In the genomic region with DNA sequence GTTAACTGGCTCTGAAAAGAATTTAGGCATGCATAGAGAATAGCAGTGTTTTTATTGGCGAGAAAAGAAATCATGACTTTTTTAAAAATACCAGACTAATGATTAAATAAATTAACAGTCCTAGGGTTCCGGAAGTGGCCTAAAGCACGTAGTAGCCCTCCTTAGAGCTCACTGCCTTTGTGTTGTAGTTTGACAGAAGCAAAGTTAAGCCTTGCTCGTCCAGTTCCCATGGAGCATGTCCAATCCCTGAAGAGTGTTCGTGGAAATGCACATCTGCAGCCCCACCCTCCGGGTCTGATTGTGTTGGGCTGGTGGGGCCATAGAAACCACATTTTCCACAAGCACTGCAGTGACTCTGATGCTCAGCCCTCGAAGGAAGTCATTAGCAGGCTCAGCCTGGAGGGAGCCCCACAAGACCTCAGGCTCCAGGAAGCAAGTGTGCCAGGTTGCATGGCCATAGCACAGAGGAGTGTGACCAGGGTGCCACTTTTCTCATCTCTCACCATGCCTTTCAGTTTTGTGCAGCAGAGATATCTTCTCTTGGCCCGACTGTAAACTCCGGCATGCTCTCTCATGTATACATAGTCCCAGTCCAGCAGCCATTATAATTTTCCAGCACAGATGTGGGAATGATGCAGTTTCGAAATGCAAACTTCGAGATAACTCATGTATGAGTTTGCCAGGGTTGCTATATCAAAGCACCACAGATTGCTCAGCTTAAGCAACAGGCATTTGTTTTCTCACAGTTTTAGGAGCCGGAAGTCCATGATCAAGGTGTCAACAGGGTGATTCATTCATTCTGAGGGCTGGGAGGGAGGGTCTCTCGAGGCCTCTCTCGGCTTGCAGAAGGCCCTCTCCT, we compare ENCODE assay signal across 1 cellular context.
TF ChIP-seq lines count a peak whose summit lies in the region.

No MANE protein-coding gene starts in this region.

TF ChIP-seq in HepG2, 621 proteins besides CTCF, POLR2A, EP300 and RAD21 (continued from another document):
- TF ChIP-seq, protein P1, sequence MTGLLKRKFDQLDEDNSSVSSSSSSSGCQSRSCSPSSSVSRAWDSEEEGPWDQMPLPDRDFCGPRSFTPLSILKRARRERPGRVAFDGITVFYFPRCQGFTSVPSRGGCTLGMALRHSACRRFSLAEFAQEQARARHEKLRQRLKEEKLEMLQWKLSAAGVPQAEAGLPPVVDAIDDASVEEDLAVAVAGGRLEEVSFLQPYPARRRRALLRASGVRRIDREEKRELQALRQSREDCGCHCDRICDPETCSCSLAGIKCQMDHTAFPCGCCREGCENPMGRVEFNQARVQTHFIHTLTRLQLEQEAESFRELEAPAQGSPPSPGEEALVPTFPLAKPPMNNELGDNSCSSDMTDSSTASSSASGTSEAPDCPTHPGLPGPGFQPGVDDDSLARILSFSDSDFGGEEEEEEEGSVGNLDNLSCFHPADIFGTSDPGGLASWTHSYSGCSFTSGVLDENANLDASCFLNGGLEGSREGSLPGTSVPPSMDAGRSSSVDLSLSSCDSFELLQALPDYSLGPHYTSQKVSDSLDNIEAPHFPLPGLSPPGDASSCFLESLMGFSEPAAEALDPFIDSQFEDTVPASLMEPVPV (CRISPR knock-in tag; IDR thresholded peaks at IDR 0.05), result no peak
- TF ChIP-seq POLR2AphosphoS2 (IDR thresholded peaks at IDR 0.05; ENCODE audit: low read depth, low read length) (no peak), EED (CRISPR knock-in tag; IDR thresholded peaks at IDR 0.05) (no peak), ZNF101 (CRISPR knock-in tag; IDR thresholded peaks at IDR 0.05; ENCODE audit: borderline replicate concordance, low read depth) (no peak), PRMT3 (CRISPR knock-in tag; IDR thresholded peaks at IDR 0.05; ENCODE audit: borderline replicate concordance, low read depth) (no peak), FOXJ3 (CRISPR knock-in tag; IDR thresholded peaks at IDR 0.05; ENCODE audit: borderline replicate concordance) (no peak), CC2D1A (CRISPR knock-in tag; IDR thresholded peaks at IDR 0.05) (no peak)
- TF ChIP-seq, protein P2, sequence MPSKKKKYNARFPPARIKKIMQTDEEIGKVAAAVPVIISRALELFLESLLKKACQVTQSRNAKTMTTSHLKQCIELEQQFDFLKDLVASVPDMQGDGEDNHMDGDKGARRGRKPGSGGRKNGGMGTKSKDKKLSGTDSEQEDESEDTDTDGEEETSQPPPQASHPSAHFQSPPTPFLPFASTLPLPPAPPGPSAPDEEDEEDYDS (CRISPR knock-in tag; IDR thresholded peaks at IDR 0.05), result peak; percentile 21; the same call in 1 of the 2 replicates
- TF ChIP-seq, protein P3, sequence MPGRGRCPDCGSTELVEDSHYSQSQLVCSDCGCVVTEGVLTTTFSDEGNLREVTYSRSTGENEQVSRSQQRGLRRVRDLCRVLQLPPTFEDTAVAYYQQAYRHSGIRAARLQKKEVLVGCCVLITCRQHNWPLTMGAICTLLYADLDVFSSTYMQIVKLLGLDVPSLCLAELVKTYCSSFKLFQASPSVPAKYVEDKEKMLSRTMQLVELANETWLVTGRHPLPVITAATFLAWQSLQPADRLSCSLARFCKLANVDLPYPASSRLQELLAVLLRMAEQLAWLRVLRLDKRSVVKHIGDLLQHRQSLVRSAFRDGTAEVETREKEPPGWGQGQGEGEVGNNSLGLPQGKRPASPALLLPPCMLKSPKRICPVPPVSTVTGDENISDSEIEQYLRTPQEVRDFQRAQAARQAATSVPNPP (CRISPR knock-in tag; IDR thresholded peaks at IDR 0.05), result no peak
- TF ChIP-seq, protein P4, sequence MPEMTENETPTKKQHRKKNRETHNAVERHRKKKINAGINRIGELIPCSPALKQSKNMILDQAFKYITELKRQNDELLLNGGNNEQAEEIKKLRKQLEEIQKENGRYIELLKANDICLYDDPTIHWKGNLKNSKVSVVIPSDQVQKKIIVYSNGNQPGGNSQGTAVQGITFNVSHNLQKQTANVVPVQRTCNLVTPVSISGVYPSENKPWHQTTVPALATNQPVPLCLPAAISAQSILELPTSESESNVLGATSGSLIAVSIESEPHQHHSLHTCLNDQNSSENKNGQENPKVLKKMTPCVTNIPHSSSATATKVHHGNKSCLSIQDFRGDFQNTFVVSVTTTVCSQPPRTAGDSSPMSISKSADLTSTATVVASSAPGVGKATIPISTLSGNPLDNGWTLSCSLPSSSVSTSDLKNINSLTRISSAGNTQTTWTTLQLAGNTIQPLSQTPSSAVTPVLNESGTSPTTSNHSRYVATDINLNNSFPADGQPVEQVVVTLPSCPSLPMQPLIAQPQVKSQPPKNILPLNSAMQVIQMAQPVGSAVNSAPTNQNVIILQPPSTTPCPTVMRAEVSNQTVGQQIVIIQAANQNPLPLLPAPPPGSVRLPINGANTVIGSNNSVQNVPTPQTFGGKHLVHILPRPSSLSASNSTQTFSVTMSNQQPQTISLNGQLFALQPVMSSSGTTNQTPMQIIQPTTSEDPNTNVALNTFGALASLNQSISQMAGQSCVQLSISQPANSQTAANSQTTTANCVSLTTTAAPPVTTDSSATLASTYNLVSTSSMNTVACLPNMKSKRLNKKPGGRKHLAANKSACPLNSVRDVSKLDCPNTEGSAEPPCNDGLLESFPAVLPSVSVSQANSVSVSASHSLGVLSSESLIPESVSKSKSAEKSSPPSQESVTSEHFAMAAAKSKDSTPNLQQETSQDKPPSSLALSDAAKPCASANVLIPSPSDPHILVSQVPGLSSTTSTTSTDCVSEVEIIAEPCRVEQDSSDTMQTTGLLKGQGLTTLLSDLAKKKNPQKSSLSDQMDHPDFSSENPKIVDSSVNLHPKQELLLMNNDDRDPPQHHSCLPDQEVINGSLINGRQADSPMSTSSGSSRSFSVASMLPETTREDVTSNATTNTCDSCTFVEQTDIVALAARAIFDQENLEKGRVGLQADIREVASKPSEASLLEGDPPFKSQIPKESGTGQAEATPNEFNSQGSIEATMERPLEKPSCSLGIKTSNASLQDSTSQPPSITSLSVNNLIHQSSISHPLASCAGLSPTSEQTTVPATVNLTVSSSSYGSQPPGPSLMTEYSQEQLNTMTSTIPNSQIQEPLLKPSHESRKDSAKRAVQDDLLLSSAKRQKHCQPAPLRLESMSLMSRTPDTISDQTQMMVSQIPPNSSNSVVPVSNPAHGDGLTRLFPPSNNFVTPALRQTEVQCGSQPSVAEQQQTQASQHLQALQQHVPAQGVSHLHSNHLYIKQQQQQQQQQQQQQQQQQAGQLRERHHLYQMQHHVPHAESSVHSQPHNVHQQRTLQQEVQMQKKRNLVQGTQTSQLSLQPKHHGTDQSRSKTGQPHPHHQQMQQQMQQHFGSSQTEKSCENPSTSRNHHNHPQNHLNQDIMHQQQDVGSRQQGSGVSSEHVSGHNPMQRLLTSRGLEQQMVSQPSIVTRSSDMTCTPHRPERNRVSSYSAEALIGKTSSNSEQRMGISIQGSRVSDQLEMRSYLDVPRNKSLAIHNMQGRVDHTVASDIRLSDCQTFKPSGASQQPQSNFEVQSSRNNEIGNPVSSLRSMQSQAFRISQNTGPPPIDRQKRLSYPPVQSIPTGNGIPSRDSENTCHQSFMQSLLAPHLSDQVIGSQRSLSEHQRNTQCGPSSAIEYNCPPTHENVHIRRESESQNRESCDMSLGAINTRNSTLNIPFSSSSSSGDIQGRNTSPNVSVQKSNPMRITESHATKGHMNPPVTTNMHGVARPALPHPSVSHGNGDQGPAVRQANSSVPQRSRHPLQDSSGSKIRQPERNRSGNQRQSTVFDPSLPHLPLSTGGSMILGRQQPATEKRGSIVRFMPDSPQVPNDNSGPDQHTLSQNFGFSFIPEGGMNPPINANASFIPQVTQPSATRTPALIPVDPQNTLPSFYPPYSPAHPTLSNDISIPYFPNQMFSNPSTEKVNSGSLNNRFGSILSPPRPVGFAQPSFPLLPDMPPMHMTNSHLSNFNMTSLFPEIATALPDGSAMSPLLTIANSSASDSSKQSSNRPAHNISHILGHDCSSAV (CRISPR knock-in tag; IDR thresholded peaks at IDR 0.05; ENCODE audit: borderline replicate concordance), result no peak
- TF ChIP-seq, protein P5, sequence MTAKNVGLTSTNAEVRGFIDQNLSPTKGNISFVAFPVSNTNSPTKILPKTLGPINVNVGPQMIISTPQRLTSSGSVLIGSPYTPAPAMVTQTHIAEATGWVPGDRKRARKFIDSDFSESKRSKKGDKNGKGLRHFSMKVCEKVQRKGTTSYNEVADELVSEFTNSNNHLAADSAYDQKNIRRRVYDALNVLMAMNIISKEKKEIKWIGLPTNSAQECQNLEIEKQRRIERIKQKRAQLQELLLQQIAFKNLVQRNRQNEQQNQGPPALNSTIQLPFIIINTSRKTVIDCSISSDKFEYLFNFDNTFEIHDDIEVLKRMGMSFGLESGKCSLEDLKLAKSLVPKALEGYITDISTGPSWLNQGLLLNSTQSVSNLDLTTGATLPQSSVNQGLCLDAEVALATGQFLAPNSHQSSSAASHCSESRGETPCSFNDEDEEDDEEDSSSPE (CRISPR knock-in tag; IDR thresholded peaks at IDR 0.05), result no peak
